In genomic region chr2:148906136-148906535, GRCh38 we compare ENCODE assay signal across 28 cellular contexts. TPM values are rescaled to one million over a fixed set of nuclear protein-coding genes. Genes with fewer than 3 reads are reported as not detected.
DNase-seq lines count a peak whose midpoint lies in the region; ATAC-seq, FAIRE-seq and TF ChIP-seq lines count a peak whose summit lies in the region.
"Had no signal": no experiment of that assay in that cellular context is flagged by ENCODE, and none has a peak within 500 bp of the region (broad histone marks: within the 10 kb centered on the region; RNA-seq: fewer than 3 reads in every experiment).

No MANE protein-coding gene starts in this region.

- no peak for ATAC-seq in PC-3
- ATAC-seq in HG03521 (IDR thresholded peaks at IDR 0.05; ENCODE audit: unreplicated experiment), result no peak
- ATAC-seq: left ventricle myocardium superior, natural killer cell, pancreas, Right ventricle myocardium inferior had no signal

- no peak overlapping the region for H2BK20ac ChIP-seq in H9 (ENCODE audit: low read depth, low read length, poor library complexity, severe bottlenecking)

- H3K27me3 ChIP-seq in H9 (ENCODE audit: insufficient read depth, low read length) (no peaks in the 10 kb centered on the region), PC-3 (ENCODE audit: low read length) (peaks cover 25% of the 10 kb centered on the region)
- H3K27me3 ChIP-seq: pancreas, right atrium auricular region, testis, vagina had no signal

- no peak overlapping the region for H2BK5ac ChIP-seq in H9 (ENCODE audit: insufficient read length, low read length)

- H4K8ac ChIP-seq in H9 (replicated peaks; ENCODE audit: insufficient read length, low read depth, low read length), result no peak overlapping the region

- H3F3A ChIP-seq in PC-3 (ENCODE audit: low read length, unreplicated experiment), result no peaks in the 10 kb centered on the region

- no peaks in the 10 kb centered on the region for H3K27me3 Mint-ChIP-seq in H9 (ENCODE audit: low read depth)
- H3K27me3 Mint-ChIP-seq: activated CD4-positive, alpha-beta memory T cell treated with anti-CD3 and anti-CD28 coated beads, Interleukin-2, amount 10 ng/mL, durations not matched to agents 7 days and 5 days; activated naive CD8-positive, alpha-beta T cell treated with anti-CD3 and anti-CD28 coated beads, Interleukin-2, amount 10 ng/mL, durations not matched to agents 7 days and 5 days; CD4-positive, alpha-beta T cell had no signal

- H3K79me2 ChIP-seq in H9 (ENCODE audit: insufficient read depth, low read length) (peaks cover 5% of the 10 kb centered on the region; the same call in 1 of the 2 replicates), PC-3 (ENCODE audit: low read length) (no peaks in the 10 kb centered on the region)

- H3K23ac ChIP-seq in H9 (ENCODE audit: insufficient read length, low read depth, low read length), result no peak overlapping the region

- H3K9me3 Mint-ChIP-seq in H9, result peaks cover 7 to 10% of the 10 kb centered on the region in 2 experiments; a peak in 4 of 5 replicates
- H3K9me3 Mint-ChIP-seq: activated CD4-positive, alpha-beta memory T cell treated with anti-CD3 and anti-CD28 coated beads, Interleukin-2, amount 10 ng/mL, durations not matched to agents 7 days and 5 days; activated naive CD8-positive, alpha-beta T cell treated with anti-CD3 and anti-CD28 coated beads, Interleukin-2, amount 10 ng/mL, durations not matched to agents 7 days and 5 days; CD4-positive, alpha-beta T cell; mesothelial cell of epicardium; natural killer cell had no signal

- H3K4me3 Mint-ChIP-seq in H9, result no peak overlapping the region
- H3K4me3 Mint-ChIP-seq: activated CD4-positive, alpha-beta memory T cell treated with anti-CD3 and anti-CD28 coated beads, Interleukin-2, amount 10 ng/mL, durations not matched to agents 7 days and 5 days; activated naive CD8-positive, alpha-beta T cell treated with anti-CD3 and anti-CD28 coated beads, Interleukin-2, amount 10 ng/mL, durations not matched to agents 7 days and 5 days; CD4-positive, alpha-beta T cell; mesothelial cell of epicardium; natural killer cell had no signal

- H2BK120ac ChIP-seq in H9 (ENCODE audit: low read depth, low read length, poor library complexity, severe bottlenecking), result no peak overlapping the region

- FAIRE-seq in urothelium cell line (lab: Jason Lieb, UNC), result no peak
- FAIRE-seq: frontal cortex, G401.6, pancreas had no signal

- no peak overlapping the region for H3T11ph ChIP-seq in H9 (ENCODE audit: low read length)

- peaks cover 8 to 22% (median 19%) of the 10 kb centered on the region in 3 experiments for H3K36me3 Mint-ChIP-seq in H9 (ENCODE audit: insufficient read depth in 1 of 3, low read depth in 3 of 3)
- H3K36me3 Mint-ChIP-seq: natural killer cell had no signal

- no peak overlapping the region for H3K56ac ChIP-seq in H9 (ENCODE audit: insufficient read length, low read depth, low read length)

- H3K36me3 ChIP-seq in PC-3 (ENCODE audit: low read depth, low read length), result no peaks in the 10 kb centered on the region
- H3K36me3 ChIP-seq: pancreas, right atrium auricular region, vagina had no signal

- H2BK12ac ChIP-seq in H9 (ENCODE audit: insufficient read length, low read depth, low read length), result no peak overlapping the region

- TF ChIP-seq CTCF in H9 (conservative IDR thresholded peaks at IDR 0.05) (no peak), PC-3 (conservative IDR thresholded peaks at IDR 0.05; ENCODE audit: low read depth, low read length) (no peak), fibroblast of mammary gland (conservative IDR thresholded peaks at IDR 0.05; ENCODE audit: control insufficient read depth, insufficient read depth, low read depth, low read length) (no peak)

- H4K91ac ChIP-seq in H9 (ENCODE audit: insufficient read length, low read depth, low read length), result no peak overlapping the region

- no peak overlapping the region for H3K4ac ChIP-seq in H9 (ENCODE audit: low read depth, low read length)

- no peaks in the 10 kb centered on the region for H3K9me3 ChIP-seq in H9 (ENCODE audit: control insufficient read depth, low read depth, low read length)
- no peaks in the 10 kb centered on the region for H3K9me3 ChIP-seq in PC-3 (ENCODE audit: low read length)
- H3K9me3 ChIP-seq: pancreas, right atrium auricular region, testis, vagina had no signal

- intact Hi-C loops in PC-3 (cut with micrococcal nuclease), result no loop called here

- H3K4me2 ChIP-seq in H9 (ENCODE audit: insufficient read depth, insufficient read length, low read length) (no peak overlapping the region), PC-3 (ENCODE audit: low read length) (no peak overlapping the region)

- H3K27ac ChIP-seq in H9 (ENCODE audit: insufficient read length, low read depth, low read length), result no peak overlapping the region
- H3K27ac ChIP-seq in PC-3 (ENCODE audit: low read length), result no peak overlapping the region
- H3K27ac ChIP-seq: epithelial cell of prostate, pancreas, right atrium auricular region, testis, vagina had no signal

- H2BK15ac ChIP-seq in H9 (ENCODE audit: low read depth, low read length), result no peak overlapping the region

- no peaks in the 10 kb centered on the region for H4K20me1 ChIP-seq in H9 (ENCODE audit: control insufficient read depth, insufficient read depth, insufficient read length)
- H4K20me1 ChIP-seq in PC-3 (ENCODE audit: low read length), result no peaks in the 10 kb centered on the region

- H3K4me3 ChIP-seq in PC-3 (ENCODE audit: low read length) (no peak overlapping the region), fibroblast of mammary gland (ENCODE audit: control insufficient read depth, low read depth, low read length) (no peak overlapping the region)
- H3K4me3 ChIP-seq: pancreas, right atrium auricular region, testis, vagina had no signal

- BruUV-seq in PC-3 (replicated peaks; lab: Mats Ljungman, UMichigan), result no TSS peak

- H3K18ac ChIP-seq in H9 (ENCODE audit: insufficient read length, low read depth, low read length), result no peak overlapping the region

- H3K27ac Mint-ChIP-seq in H9, result peak overlapping the region in 2 of 3 experiments; percentile 28 to 32; a peak in 3 of 7 replicates
- H3K27ac Mint-ChIP-seq: activated CD4-positive, alpha-beta memory T cell treated with anti-CD3 and anti-CD28 coated beads, Interleukin-2, amount 10 ng/mL, durations not matched to agents 7 days and 5 days; activated naive CD8-positive, alpha-beta T cell treated with anti-CD3 and anti-CD28 coated beads, Interleukin-2, amount 10 ng/mL, durations not matched to agents 7 days and 5 days; CD4-positive, alpha-beta T cell; mesothelial cell of epicardium; natural killer cell had no signal

- H3K9me2 ChIP-seq in PC-3 (replicated peaks; ENCODE audit: low read length), result no peaks in the 10 kb centered on the region

- H3K9ac ChIP-seq in H9 (ENCODE audit: extremely low read depth, insufficient read length, low read length), result no peak overlapping the region
- H3K9ac ChIP-seq in PC-3 (ENCODE audit: low read length), result no peak overlapping the region

- H4K5ac ChIP-seq in H9 (ENCODE audit: insufficient read length, low read depth, low read length), result no peak overlapping the region

- peaks cover 13% of the 10 kb centered on the region in 2 experiments for H3K4me1 Mint-ChIP-seq in H9
- H3K4me1 Mint-ChIP-seq: activated CD4-positive, alpha-beta memory T cell treated with anti-CD3 and anti-CD28 coated beads, Interleukin-2, amount 10 ng/mL, durations not matched to agents 7 days and 5 days; activated naive CD8-positive, alpha-beta T cell treated with anti-CD3 and anti-CD28 coated beads, Interleukin-2, amount 10 ng/mL, durations not matched to agents 7 days and 5 days; mesothelial cell of epicardium; natural killer cell had no signal

- no peak for TF ChIP-seq POLR2A in erythroblast (IDR thresholded peaks at IDR 0.05; ENCODE audit: low read length)

- no peak overlapping the region for H3K14ac ChIP-seq in H9 (ENCODE audit: insufficient read depth, low read length)

- H3K4me1 ChIP-seq in H9 (ENCODE audit: insufficient read depth, low read length), result no peaks in the 10 kb centered on the region
- H3K4me1 ChIP-seq in PC-3 (ENCODE audit: insufficient read depth, low read length), result no peaks in the 10 kb centered on the region
- H3K4me1 ChIP-seq: pancreas, right atrium auricular region, vagina had no signal

- no peak overlapping the region for H2AK5ac ChIP-seq in H9 (ENCODE audit: insufficient read length, low read length)

- no CpG with 5 or more reads among the region's 4 CpGs for WGBS in H9 (ENCODE audit: extremely low coverage, insufficient read length, low lambda C conversion rate)

- H3K23me2 ChIP-seq in H9 (ENCODE audit: insufficient read length, low read depth, low read length, poor library complexity, severe bottlenecking), result no peaks in the 10 kb centered on the region

- POLR2A ChIA-PET in PC-3 (lab: Charles Lee; ENCODE audit: unreplicated experiment), result no interaction called here

- H3K79me1 ChIP-seq in H9 (ENCODE audit: insufficient read depth, low read depth, low read length, poor library complexity, severe bottlenecking), result no peaks in the 10 kb centered on the region

- H2AFZ ChIP-seq in H9 (ENCODE audit: low read length) (no peak overlapping the region), PC-3 (ENCODE audit: low read length) (no peak overlapping the region)

- DNase-seq in H9 (no peak), PC-3 (peak; percentile 39), fibroblast of mammary gland (ENCODE audit: low read depth) (peak; percentile 25), urothelium cell line (ENCODE audit: low spot score) (peak; percentile 35), erythroblast (lab: John Stamatoyannopoulos, UW) (no peak)
- DNase-seq in effector CD8-positive, alpha-beta T cell (lab: John Stamatoyannopoulos, UW), result no peak
- DNase-seq: activated CD4-positive, alpha-beta memory T cell treated with anti-CD3 and anti-CD28 coated beads, Interleukin-2, amount 10 ng/mL, durations not matched to agents 7 days and 5 days; activated naive CD8-positive, alpha-beta T cell treated with anti-CD3 and anti-CD28 coated beads, Interleukin-2, amount 10 ng/mL, durations not matched to agents 7 days and 5 days; CD4-positive, alpha-beta T cell; DMS 273 treated with DMSO at 0.1 percent for 48 hours; hippocampal formation; Karpas-422; left ventricle myocardium superior; natural killer cell; NCI-H187; NCI-H345; pancreas; stimulated activated CD4-positive, alpha-beta T cell treated with anti-CD3 and anti-CD28 coated beads, Interleukin-4, amount 100 ng/mL, for 1 hour; stimulated activated naive CD4-positive, alpha-beta T cell; testis had no signal

- CTCF ChIA-PET in PC-3 (lab: Charles Lee), result no interaction called here

RNA-seq across cellular contexts. Expression of gene KIF5C, which starts 31.1 kb away (rescaled TPM):
- total RNA-seq in H9 (2021), result 52.9 TPM in 2 replicates
- 4.0 and 7.3 TPM in 2 replicates for total RNA-seq in PC-3 (2014; rRNA removed)

Comparison
In these comparisons a context has a peak if more than half of its experiments do, and no peak if none do; other contexts are left out.
1. DNase-seq: peak in PC-3 (single experiment), fibroblast of mammary gland (single experiment) and urothelium cell line (single experiment); none in H9 (single experiment), effector CD8-positive, alpha-beta T cell (single experiment) and erythroblast (0 of 2).